9 cellular contexts compared by ENCODE assay signal in the genomic region with DNA sequence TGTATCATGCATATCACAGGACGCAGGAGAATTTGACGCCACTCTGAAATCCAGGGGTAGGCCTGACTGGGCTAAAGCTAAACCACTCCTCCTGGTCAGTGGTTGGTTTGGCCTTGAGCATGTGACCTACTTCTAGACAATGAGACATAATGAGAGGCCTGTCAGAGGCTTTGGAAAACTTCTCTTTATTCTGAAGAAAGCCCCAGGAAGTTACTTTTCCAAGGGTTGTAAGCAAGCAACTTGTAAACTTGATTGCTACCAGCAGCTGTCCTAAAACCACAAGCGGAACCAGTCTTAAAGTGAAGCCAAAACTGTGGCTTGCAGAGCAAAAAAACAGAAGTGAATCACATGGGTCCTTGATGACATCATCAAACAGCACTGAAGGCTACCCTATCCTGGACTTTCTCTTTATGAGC.
A peak's percentile ranks its signal among the peaks of the same experiment; 100 is the strongest.
DNase-seq lines count a peak whose midpoint lies in the region; ATAC-seq and TF ChIP-seq lines count a peak whose summit lies in the region.
"Had no signal": no experiment of that assay in that cellular context is flagged by ENCODE, and none has a peak within 500 bp of the region (broad histone marks: within the 10 kb centered on the region; RNA-seq: fewer than 3 reads in every experiment).

No MANE protein-coding gene starts in this region.

- intact Hi-C loops in head of caudate nucleus (cut with DNase I) (no loop called here), sigmoid colon (cut with DNase I) (no loop called here)
- intact Hi-C loops in activated CD4-positive, alpha-beta memory T cell treated with anti-CD3 and anti-CD28 coated beads for 36 hours (cut with micrococcal nuclease), result no loop called here
- intact Hi-C loops in activated T-helper 2 cell treated with anti-CD3 and anti-CD28 coated beads, Interferon-gamma antibody, Interleukin-2, Interleukin-4, amounts not matched to agents 10 μg/mL and 5 μg/mL and 100 μg/mL, durations not matched to agents 14 hours and 24 hours and 36 hours (cut with micrococcal nuclease), result no loop called here

- no peak for TF ChIP-seq POLR2A in sigmoid colon (IDR thresholded peaks at IDR 0.05)
- no peak for TF ChIP-seq POLR2A in GM18505 (IDR thresholded peaks at IDR 0.05; ENCODE audit: borderline replicate concordance, extremely low read depth, insufficient read depth, insufficient read length)

- H3K4me3 Mint-ChIP-seq in activated CD4-positive, alpha-beta memory T cell treated with anti-CD3 and anti-CD28 coated beads for 36 hours, result no peak overlapping the region
- H3K4me3 Mint-ChIP-seq in activated T-helper 2 cell treated with anti-CD3 and anti-CD28 coated beads, Interferon-gamma antibody, Interleukin-2, Interleukin-4, amounts not matched to agents 10 μg/mL and 5 μg/mL and 100 μg/mL, durations not matched to agents 14 hours and 24 hours and 36 hours (ENCODE audit: low read depth), result no peak overlapping the region

- ATAC-seq in GM18511 (IDR thresholded peaks at IDR 0.05; ENCODE audit: unreplicated experiment) (peak; percentile 63), GM18505 (IDR thresholded peaks at IDR 0.05; ENCODE audit: unreplicated experiment) (no peak)

- H3K4me1 ChIP-seq in SJCRH30 (peaks cover 23% of the 10 kb centered on the region), sigmoid colon (no peaks in the 10 kb centered on the region)

- no peaks in the 10 kb centered on the region for H3K27me3 Mint-ChIP-seq in activated CD4-positive, alpha-beta memory T cell treated with anti-CD3 and anti-CD28 coated beads for 36 hours
- H3K27me3 Mint-ChIP-seq in activated T-helper 2 cell treated with anti-CD3 and anti-CD28 coated beads, Interferon-gamma antibody, Interleukin-2, Interleukin-4, amounts not matched to agents 10 μg/mL and 5 μg/mL and 100 μg/mL, durations not matched to agents 14 hours and 24 hours and 36 hours (ENCODE audit: low read depth), result no peaks in the 10 kb centered on the region

- H3K27ac Mint-ChIP-seq in activated CD4-positive, alpha-beta memory T cell treated with anti-CD3 and anti-CD28 coated beads for 36 hours, result no peak overlapping the region
- no peak overlapping the region for H3K27ac Mint-ChIP-seq in activated T-helper 2 cell treated with anti-CD3 and anti-CD28 coated beads, Interferon-gamma antibody, Interleukin-2, Interleukin-4, amounts not matched to agents 10 μg/mL and 5 μg/mL and 100 μg/mL, durations not matched to agents 14 hours and 24 hours and 36 hours

- H3K27me3 ChIP-seq in SJCRH30 (no peaks in the 10 kb centered on the region), sigmoid colon (no peaks in the 10 kb centered on the region)

- H3K9me3 ChIP-seq in SJCRH30 (replicated peaks) (no peaks in the 10 kb centered on the region; the same call in 1 of the 2 replicates), sigmoid colon (no peaks in the 10 kb centered on the region)

- WGBS in sigmoid colon, 2 donors, result 65 to 89% methylated on average over 3 of the region's 3 CpGs

- H3K27ac ChIP-seq in SJCRH30, result peak overlapping the region; percentile 65
- peak overlapping the region in 2 of 4 donors; percentile 38 to 41 for H3K27ac ChIP-seq in sigmoid colon

- POLR2A ChIA-PET in activated CD4-positive, alpha-beta memory T cell treated with anti-CD3 and anti-CD28 coated beads for 36 hours (lab: Charles Lee), result no interaction called here

- H3K4me3 ChIP-seq in SJCRH30, result peak overlapping the region; percentile 41
- no peak overlapping the region for H3K4me3 ChIP-seq in sigmoid colon

- peaks cover 3% of the 10 kb centered on the region for H3K36me3 Mint-ChIP-seq in activated CD4-positive, alpha-beta memory T cell treated with anti-CD3 and anti-CD28 coated beads for 36 hours
- H3K36me3 Mint-ChIP-seq in activated T-helper 2 cell treated with anti-CD3 and anti-CD28 coated beads, Interferon-gamma antibody, Interleukin-2, Interleukin-4, amounts not matched to agents 10 μg/mL and 5 μg/mL and 100 μg/mL, durations not matched to agents 14 hours and 24 hours and 36 hours (ENCODE audit: low read depth), result peaks cover 12% of the 10 kb centered on the region

- no peak for TF ChIP-seq EP300 in sigmoid colon (IDR thresholded peaks at IDR 0.05)

- no peaks in the 10 kb centered on the region for H3K4me1 Mint-ChIP-seq in activated CD4-positive, alpha-beta memory T cell treated with anti-CD3 and anti-CD28 coated beads for 36 hours (ENCODE audit: low read depth)
- no peaks in the 10 kb centered on the region for H3K4me1 Mint-ChIP-seq in activated T-helper 2 cell treated with anti-CD3 and anti-CD28 coated beads, Interferon-gamma antibody, Interleukin-2, Interleukin-4, amounts not matched to agents 10 μg/mL and 5 μg/mL and 100 μg/mL, durations not matched to agents 14 hours and 24 hours and 36 hours (ENCODE audit: low read depth)

- H3K36me3 ChIP-seq in SJCRH30 (no peaks in the 10 kb centered on the region), sigmoid colon (no peaks in the 10 kb centered on the region)

- no peaks in the 10 kb centered on the region for H3K9me3 Mint-ChIP-seq in activated CD4-positive, alpha-beta memory T cell treated with anti-CD3 and anti-CD28 coated beads for 36 hours
- H3K9me3 Mint-ChIP-seq in activated T-helper 2 cell treated with anti-CD3 and anti-CD28 coated beads, Interferon-gamma antibody, Interleukin-2, Interleukin-4, amounts not matched to agents 10 μg/mL and 5 μg/mL and 100 μg/mL, durations not matched to agents 14 hours and 24 hours and 36 hours, result peaks cover 20% of the 10 kb centered on the region

- CTCF ChIA-PET in activated CD4-positive, alpha-beta memory T cell treated with anti-CD3 and anti-CD28 coated beads for 36 hours (lab: Charles Lee), result no interaction called here

- no peak for TF ChIP-seq CTCF in sigmoid colon (IDR thresholded peaks at IDR 0.05)

- peak; percentile 99 to 100 for DNase-seq in SJCRH30
- peak in 24 of 42 donors; percentile 12 to 60 (median 30) for DNase-seq in head of caudate nucleus
- peak; percentile 70 for DNase-seq in sigmoid colon
- DNase-seq in activated CD4-positive, alpha-beta memory T cell treated with anti-CD3 and anti-CD28 coated beads for 36 hours, result no peak
- no peak for DNase-seq in activated T-helper 2 cell treated with anti-CD3 and anti-CD28 coated beads, Interferon-gamma antibody, Interleukin-2, Interleukin-4, amounts not matched to agents 10 μg/mL and 5 μg/mL and 100 μg/mL, durations not matched to agents 14 hours and 24 hours and 36 hours (ENCODE audit: low spot score)
- DNase-seq in HPDE6-E6E7 (ENCODE audit: extremely low spot score), result no peak
- DNase-seq: activated CD4-positive, alpha-beta T cell treated with anti-CD3 and anti-CD28 coated beads for 48 hours had no signal

Comparison
In these comparisons a context has a peak if more than half of its experiments do, and no peak if none do; other contexts are left out.
1. DNase-seq: peak in SJCRH30 (2 of 2), head of caudate nucleus (24 of 42) and sigmoid colon (single experiment); none in activated CD4-positive, alpha-beta memory T cell treated with anti-CD3 and anti-CD28 coated beads for 36 hours (single experiment), activated T-helper 2 cell treated with anti-CD3 and anti-CD28 coated beads, Interferon-gamma antibody, Interleukin-2, Interleukin-4, amounts not matched to agents 10 μg/mL and 5 μg/mL and 100 μg/mL, durations not matched to agents 14 hours and 24 hours and 36 hours (single experiment) and HPDE6-E6E7 (single experiment).